10 cellular contexts compared by ENCODE assay signal in genomic region chr10:32955790-32956189, GRCh38. TPM values are rescaled to one million over a fixed set of nuclear protein-coding genes. Genes with fewer than 3 reads are reported as not detected.
DNase-seq lines count a peak whose midpoint lies in the region; ATAC-seq, FAIRE-seq and TF ChIP-seq lines count a peak whose summit lies in the region.
"Had no signal": no experiment of that assay in that cellular context is flagged by ENCODE, and none has a peak within 500 bp of the region (broad histone marks: within the 10 kb centered on the region; RNA-seq: fewer than 3 reads in every experiment).

No MANE protein-coding gene starts in this region.

- TSS peak; percentile 52 for BruUV-seq in HepG2 (replicated peaks; lab: Mats Ljungman, UMichigan)

- no peak overlapping the region for H4K91ac ChIP-seq in neuronal stem cell (ENCODE audit: low read depth, low read length, poor library complexity)

- no peaks in the 10 kb centered on the region for H3K36me3 Mint-ChIP-seq in activated T-cell treated with anti-CD3 and anti-CD28 coated beads, Interleukin-2, amount 50 U/mL, for 72 hours (ENCODE audit: insufficient read depth in 2 of 2)

- TF ChIP-seq EP300 in HepG2 (IDR thresholded peaks at IDR 0.05; ENCODE audit: low read depth in 2 of 2, low read length in 2 of 2) (no peak), HepG2 (CRISPR knock-in tag; IDR thresholded peaks at IDR 0.05; ENCODE audit: borderline replicate concordance) (no peak)

- 0 to 3% methylated on average over 1 of the region's 1 CpG for WGBS in body of pancreas, 2 donors
- WGBS in HepG2 (ENCODE audit: low lambda C conversion rate): 15% methylated on average over 1 of the region's 1 CpG
- no CpG with 5 or more reads among the region's 1 CpG for WGBS in neuronal stem cell (ENCODE audit: extremely low coverage in 2 of 2, insufficient read length in 2 of 2, insufficient replicate concordance in 1 of 2), 2 donors

- H3K4ac ChIP-seq in neuronal stem cell (ENCODE audit: low read length): no peak overlapping the region

- H2BK15ac ChIP-seq in neuronal stem cell (ENCODE audit: low read length): no peak overlapping the region

- H3K9me3 Mint-ChIP-seq in activated T-cell treated with anti-CD3 and anti-CD28 coated beads, Interleukin-2, amount 50 U/mL, for 72 hours: no peaks in the 10 kb centered on the region

- peaks cover 89% of the 10 kb centered on the region for H3K79me2 ChIP-seq in HepG2 (ENCODE audit: insufficient read depth, low read length)

- H3K27ac ChIP-seq in body of pancreas: peak overlapping the region in 3 of 4 donors; percentile 54 to 100 (median 98)
- peak overlapping the region; percentile 19 for H3K27ac ChIP-seq in HepG2 (ENCODE audit: extremely low read length, insufficient read depth, low read length)
- H3K27ac ChIP-seq in thoracic aorta: peak overlapping the region; percentile 98 to 100
- H3K27ac ChIP-seq in neuronal stem cell (replicated peaks; ENCODE audit: low read length): no peak overlapping the region

- H3K27me3 Mint-ChIP-seq in activated T-cell treated with anti-CD3 and anti-CD28 coated beads, Interleukin-2, amount 50 U/mL, for 72 hours (ENCODE audit: low read depth): peaks cover 11% of the 10 kb centered on the region

- H3K9ac ChIP-seq in HepG2 (ENCODE audit: insufficient read depth, low read depth, low read length): peak overlapping the region; percentile 99; the same call in 1 of the 2 replicates
- H3K9ac ChIP-seq in neuronal stem cell (ENCODE audit: low read depth, low read length, poor library complexity): no peak overlapping the region

- no peak for FAIRE-seq in HepG2 (lab: Jason Lieb, UNC)

- H2BK12ac ChIP-seq in neuronal stem cell (ENCODE audit: low read length): no peak overlapping the region

- TF ChIP-seq CTCF in body of pancreas (IDR thresholded peaks at IDR 0.05): no peak
- TF ChIP-seq CTCF in HepG2 (CRISPR knock-in tag; IDR thresholded peaks at IDR 0.05): no peak
- TF ChIP-seq CTCF in thoracic aorta (IDR thresholded peaks at IDR 0.05): no peak

- H3K4me3 Mint-ChIP-seq in activated T-cell treated with anti-CD3 and anti-CD28 coated beads, Interleukin-2, amount 50 U/mL, for 72 hours: peak overlapping the region; percentile 74 to 81

- H2AFZ ChIP-seq in HepG2 (ENCODE audit: low read length): no peak overlapping the region
- H2AFZ ChIP-seq in neuronal stem cell (ENCODE audit: low read length): no peak overlapping the region

- no peak overlapping the region for H2BK5ac ChIP-seq in neuronal stem cell (ENCODE audit: low read length)

- no peak for DNase-seq in activated T-cell treated with anti-CD3 and anti-CD28 coated beads, Interleukin-2, amount 50 U/mL, for 72 hours
- no peak for DNase-seq in activated T-cell treated with anti-CD3 and anti-CD28 coated beads, Interleukin-2, amount 50 U/mL, for 48 hours
- DNase-seq in body of pancreas (no peak), HepG2 (ENCODE audit: low spot score) (no peak), thoracic aorta (ENCODE audit: low spot score) (no peak), NCI-H146 (lab: John Stamatoyannopoulos, UW) (no peak), neuronal stem cell (ENCODE audit: low spot score) (no peak)
- DNase-seq: AML-193, T-helper 1 cell had no signal

- H3K79me1 ChIP-seq in neuronal stem cell (ENCODE audit: low read depth, low read length): peaks cover 7% of the 10 kb centered on the region

- H3K4me1 Mint-ChIP-seq in activated T-cell treated with anti-CD3 and anti-CD28 coated beads, Interleukin-2, amount 50 U/mL, for 72 hours (ENCODE audit: low read depth): peaks cover 68% of the 10 kb centered on the region

- H4K20me1 ChIP-seq in HepG2 (ENCODE audit: insufficient read depth, low read length): peaks cover 51% of the 10 kb centered on the region

- H2BK120ac ChIP-seq in neuronal stem cell (ENCODE audit: low read depth, low read length): no peak overlapping the region

- H3K9me3 ChIP-seq in body of pancreas: no peaks in the 10 kb centered on the region
- no peaks in the 10 kb centered on the region for H3K9me3 ChIP-seq in HepG2 (ENCODE audit: low read length)
- H3K9me3 ChIP-seq in thoracic aorta: no peaks in the 10 kb centered on the region
- peaks cover 0 to 5% of the 10 kb centered on the region in 2 donors for H3K9me3 ChIP-seq in neuronal stem cell (replicated peaks in 1 of 2; ENCODE audit: control insufficient read depth in 2 of 2, insufficient read depth in 1 of 2, low read depth in 1 of 2, low read length in 2 of 2)

- in situ Hi-C loops in HepG2 (cut with HindIII; ENCODE audit: extremely low pct_ligation_motif_present, low pct_unique_long_range_greater_than_20kb): loop anchor here (5.0 kb wide), 1 partner anchor 52 kb away; no protein-coding TSS in a partner anchor

- H2AK5ac ChIP-seq in neuronal stem cell (ENCODE audit: low read depth, low read length): no peak overlapping the region

- no peak for TF ChIP-seq POLR2A in body of pancreas (IDR thresholded peaks at IDR 0.05)
- no peak for TF ChIP-seq POLR2A in HepG2 (IDR thresholded peaks at IDR 0.05; ENCODE audit: insufficient read depth in 1 of 2, low read depth in 2 of 2, low read length in 2 of 2)

- POLR2A ChIA-PET in HepG2 (lab: Yijun Ruan, JAX): interaction anchor here (1.0 to 4.3 kb wide), 5 partner anchors 11 to 31 kb away, joined by 4 to 38 read pairs (median 6); no protein-coding TSS in a partner anchor

- H3K4me3 ChIP-seq in body of pancreas (no peak overlapping the region), HepG2 (replicated peaks in 1 of 3; ENCODE audit: insufficient read depth in 1 of 3, low read depth in 2 of 3, low read length in 3 of 3) (peak overlapping the region; percentile 91 to 95 (median 95); a peak in 5 of 6 replicates), thoracic aorta (peak overlapping the region; percentile 96), neuronal stem cell (ENCODE audit: low read length in 2 of 2) (peak overlapping the region in 1 of 2 donors; percentile 67)

- TF ChIP-seq RAD21 in HepG2 (CRISPR knock-in tag; IDR thresholded peaks at IDR 0.05): no peak

- no peak overlapping the region for H3K18ac ChIP-seq in neuronal stem cell (ENCODE audit: low read length)

- ATAC-seq in activated T-cell treated with anti-CD3 and anti-CD28 coated beads, Interleukin-2, amount 50 U/mL, for 72 hours (replicated peaks in 1 of 2): no peak
- ATAC-seq in body of pancreas (no peak), HepG2 (no peak), thoracic aorta (ENCODE audit: insufficient number of reproducible peaks, low FRiP score, low read depth) (no peak), GM21526 (IDR thresholded peaks at IDR 0.05; ENCODE audit: low FRiP score, unreplicated experiment) (no peak)

- H3K27me3 ChIP-seq in body of pancreas: no peaks in the 10 kb centered on the region
- no peaks in the 10 kb centered on the region; a peak in 1 of 5 replicates for H3K27me3 ChIP-seq in HepG2 (ENCODE audit: control insufficient read depth in 1 of 2, insufficient read depth in 2 of 2, low read length in 2 of 2)
- H3K27me3 ChIP-seq in thoracic aorta (replicated peaks; ENCODE audit: insufficient read depth): no peaks in the 10 kb centered on the region
- no peaks in the 10 kb centered on the region for H3K27me3 ChIP-seq in neuronal stem cell (ENCODE audit: control insufficient read depth in 3 of 3, insufficient read depth in 3 of 3, low read depth in 1 of 3, low read length in 3 of 3)

- H3K14ac ChIP-seq in neuronal stem cell (ENCODE audit: low read length): no peak overlapping the region

- H3K23ac ChIP-seq in neuronal stem cell (ENCODE audit: low read depth, low read length, poor library complexity): no peak overlapping the region

- H3K4me1 ChIP-seq in body of pancreas: peaks cover 70% of the 10 kb centered on the region
- H3K4me1 ChIP-seq in HepG2 (ENCODE audit: insufficient read depth, low read length): peaks cover 68% of the 10 kb centered on the region
- H3K4me1 ChIP-seq in thoracic aorta (ENCODE audit: control insufficient read depth in 1 of 2, low read depth in 2 of 2): peaks cover 41 to 66% of the 10 kb centered on the region in 2 donors
- peaks cover 17% of the 10 kb centered on the region in 2 donors for H3K4me1 ChIP-seq in neuronal stem cell (ENCODE audit: control insufficient read depth in 2 of 2, insufficient read depth in 1 of 2, low read depth in 1 of 2, low read length in 2 of 2)

- H3K27ac Mint-ChIP-seq in activated T-cell treated with anti-CD3 and anti-CD28 coated beads, Interleukin-2, amount 50 U/mL, for 72 hours: peak overlapping the region; percentile 89

- CTCF ChIA-PET in HepG2 (lab: Yijun Ruan, JAX; ENCODE audit: low intra/inter-chr PET ratio, low total read pairs): no interaction called here

- H3K4me2 ChIP-seq in HepG2 (ENCODE audit: low read depth, low read length) (peak overlapping the region; percentile 70), neuronal stem cell (ENCODE audit: insufficient read depth, low read length, poor library complexity, severe bottlenecking) (no peak overlapping the region)

- intact Hi-C loops in body of pancreas (cut with DNase I) (no loop called here), HepG2 (cut with micrococcal nuclease; ENCODE audit: unreplicated experiment) (loop anchor here (10.0 kb wide), 1 partner anchor 51 kb away; no protein-coding TSS in a partner anchor)

- no peak overlapping the region for H4K8ac ChIP-seq in neuronal stem cell (ENCODE audit: low read depth, low read length)

- H3K36me3 ChIP-seq in body of pancreas (replicated peaks in 1 of 2; ENCODE audit: insufficient read depth in 1 of 2, low read depth in 2 of 2) (no peaks in the 10 kb centered on the region), HepG2 (replicated peaks in 1 of 2; ENCODE audit: control insufficient read depth in 1 of 2, insufficient read depth in 2 of 2, low read length in 2 of 2) (peaks cover 2 to 5% of the 10 kb centered on the region in 2 experiments; a peak in 1 of 5 replicates), thoracic aorta (no peaks in the 10 kb centered on the region), neuronal stem cell (replicated peaks in 1 of 2; ENCODE audit: control insufficient read depth in 2 of 2, insufficient read depth in 2 of 2, low read length in 2 of 2) (peaks cover 0 to 19% of the 10 kb centered on the region in 2 donors)

RNA-seq across cellular contexts. Expression of gene ITGB1, which starts 2.2 kb away (rescaled TPM):
- 10 to 100 TPM; 52.3 to 91.2 TPM for total RNA-seq in activated T-cell treated with anti-CD3 and anti-CD28 coated beads, Interleukin-2, amount 50 U/mL, for 72 hours
- total RNA-seq in body of pancreas (100 to 1,000 TPM; 164 to 259 TPM), HepG2 (2016; rRNA removed; fragmentation: Illumina TruSeq; extraction: Trizol) (123 and 190 TPM in 2 replicates), thoracic aorta (1,000 to 10,000 TPM; 1,541 to 1,574 TPM)
- total RNA-seq in HepG2 (2016; cell fraction: cytosol; rRNA removed; fragmentation: Illumina TruSeq; extraction: Trizol; ENCODE audit: low read depth): 12.8 and 13.0 TPM in 2 replicates
- total RNA-seq in HepG2 (2016; cell fraction: insoluble cytoplasmic fraction; rRNA removed; fragmentation: Illumina TruSeq; extraction: Trizol): 125 and 196 TPM in 2 replicates
- total RNA-seq in HepG2 (2016; cell fraction: membrane; rRNA removed; fragmentation: Illumina TruSeq; extraction: Trizol): 42.7 and 46.7 TPM in 2 replicates
- total RNA-seq in HepG2 (2016; cell fraction: nucleus; rRNA removed; fragmentation: Illumina TruSeq; extraction: Trizol): 196 and 214 TPM in 2 replicates
- polyA plus RNA-seq in HepG2 (2011; rRNA removed): 182 and 204 TPM in 2 replicates
- polyA plus RNA-seq in HepG2 (2011; cell fraction: cytosol; rRNA removed): 96.4 and 188 TPM in 2 replicates
- 38.6 and 61.3 TPM in 2 replicates for polyA plus RNA-seq in HepG2 (2011; cell fraction: nucleus; rRNA removed)
- polyA plus RNA-seq in HepG2 (2012): 233 and 276 TPM in 2 replicates
- polyA plus RNA-seq in HepG2 (2016; cell fraction: cytosol; fragmentation: Illumina TruSeq; extraction: Trizol; ENCODE audit: low read depth): 7.7 and 7.8 TPM in 2 replicates
- polyA plus RNA-seq in HepG2 (2016; cell fraction: insoluble cytoplasmic fraction; fragmentation: Illumina TruSeq; extraction: Trizol; ENCODE audit: low read depth): 97.9 and 104 TPM in 2 replicates
- polyA plus RNA-seq in HepG2 (2016; cell fraction: membrane; fragmentation: Illumina TruSeq; extraction: Trizol; ENCODE audit: low read depth): 21.6 and 25.4 TPM in 2 replicates
- 187 and 204 TPM in 2 replicates for polyA plus RNA-seq in HepG2 (2016; cell fraction: nucleus; fragmentation: Illumina TruSeq; extraction: Trizol; ENCODE audit: insufficient read depth, low read depth)
- 148 and 185 TPM in 2 replicates for polyA minus RNA-seq in HepG2 (2011; rRNA and poly(A)+ RNA removed; ENCODE audit: low replicate concordance)
- 165 and 204 TPM in 2 replicates for polyA minus RNA-seq in HepG2 (2011; cell fraction: cytosol; rRNA and poly(A)+ RNA removed)
- polyA minus RNA-seq in HepG2 (2011; cell fraction: nucleus; rRNA and poly(A)+ RNA removed): 170 and 220 TPM in 2 replicates
- polyA plus RNA-seq in neuronal stem cell (2013, experiment 1 of 2): 178 TPM
- polyA plus RNA-seq in neuronal stem cell (2013, experiment 2 of 2): 189 TPM

Comparison
In these comparisons a context has a peak if more than half of its experiments do, and no peak if none do; other contexts are left out.
1. H3K4me3 ChIP-seq: peak in HepG2 (3 of 3) and thoracic aorta (single experiment); none in body of pancreas (0 of 2).